ENCODE assay signal across 17 cellular contexts in genomic region chr22:23199159-23199558, GRCh38. TPM values are rescaled to one million over a fixed set of nuclear protein-coding genes. Genes with fewer than 3 reads are reported as not detected.
DNase-seq lines count a peak whose midpoint lies in the region; TF ChIP-seq lines count a peak whose summit lies in the region.
"Had no signal": no experiment of that assay in that cellular context is flagged by ENCODE, and none has a peak within 500 bp of the region (broad histone marks: within the 10 kb centered on the region; RNA-seq: fewer than 3 reads in every experiment).

No MANE protein-coding gene starts in this region.

- no peak overlapping the region for H3K4me3 Mint-ChIP-seq in neural crest cell
- H3K4me3 Mint-ChIP-seq: activated CD4-positive, alpha-beta memory T cell treated with anti-CD3 and anti-CD28 coated beads, Interleukin-2, amount 10 ng/mL, durations not matched to agents 7 days and 5 days had no signal

- peaks cover 2% of the 10 kb centered on the region for H3K36me3 Mint-ChIP-seq in neural crest cell (ENCODE audit: low read depth)

- H3K27me3 Mint-ChIP-seq in neural crest cell (ENCODE audit: low read depth) = no peaks in the 10 kb centered on the region
- H3K27me3 Mint-ChIP-seq: activated CD4-positive, alpha-beta memory T cell treated with anti-CD3 and anti-CD28 coated beads, Interleukin-2, amount 10 ng/mL, durations not matched to agents 7 days and 5 days had no signal

- DNase-seq in ELF-1 (ENCODE audit: low read depth, low spot score) (peak; percentile 58), NCI-H69 (lab: John Stamatoyannopoulos, UW) (peak; percentile 46), dermis blood vessel endothelial cell (peak; percentile 70), neural crest cell (ENCODE audit: low read depth, low spot score) (no peak), C1 segment of cervical spinal cord (lab: John Stamatoyannopoulos, UW) (no peak), NCI-H1105 treated with DMSO at 0.1 percent for 48 hours (lab: John Stamatoyannopoulos, UW) (no peak), NCI-H345 (lab: John Stamatoyannopoulos, UW) (no peak)
- DNase-seq: activated CD4-positive, alpha-beta memory T cell treated with anti-CD3 and anti-CD28 coated beads, Interleukin-2, amount 10 ng/mL, durations not matched to agents 7 days and 5 days; central memory CD4-positive, alpha-beta T cell; DMS153; foreskin melanocyte; left colon; mucosa of descending colon; stimulated activated CD4-positive, alpha-beta T cell treated with anti-CD3 and anti-CD28 coated beads, Interleukin-4, amount 100 ng/mL, for 4 hours; stimulated activated CD8-positive, alpha-beta memory T cell treated with anti-CD3 and anti-CD28 coated beads, Interleukin-4, amount 100 ng/mL, for 48 hours; SW 1271; tibial artery had no signal

- H3K27ac Mint-ChIP-seq in neural crest cell (ENCODE audit: unreplicated experiment) = peak overlapping the region; percentile 93
- H3K27ac Mint-ChIP-seq: activated CD4-positive, alpha-beta memory T cell treated with anti-CD3 and anti-CD28 coated beads, Interleukin-2, amount 10 ng/mL, durations not matched to agents 7 days and 5 days had no signal

- TF ChIP-seq CTCF in neural crest cell (conservative IDR thresholded peaks at IDR 0.05) = no peak

- H3K9me3 Mint-ChIP-seq in neural crest cell = no peaks in the 10 kb centered on the region
- H3K9me3 Mint-ChIP-seq: activated CD4-positive, alpha-beta memory T cell treated with anti-CD3 and anti-CD28 coated beads, Interleukin-2, amount 10 ng/mL, durations not matched to agents 7 days and 5 days had no signal

- peaks cover 35% of the 10 kb centered on the region for H3K4me1 Mint-ChIP-seq in neural crest cell

RNA-seq across cellular contexts. Expression of gene BCR, which starts 18.9 kb away (rescaled TPM):
- 186 and 288 TPM in 2 replicates for total RNA-seq in dermis blood vessel endothelial cell
- total RNA-seq in neural crest cell = 49.5 and 54.2 TPM in 2 replicates

RNA-seq across cellular contexts. Expression of gene RAB36, which starts 53.9 kb away (rescaled TPM):
- total RNA-seq in dermis blood vessel endothelial cell (0.34 and 0.70 TPM in 2 replicates), neural crest cell (13.5 and 14.4 TPM in 2 replicates)

RNA-seq across cellular contexts. Expression of gene RSPH14, which starts 57.4 kb away (rescaled TPM):
- total RNA-seq in dermis blood vessel endothelial cell (0.17 and 0.23 TPM in 2 replicates), neural crest cell (0.86 and 2.9 TPM in 2 replicates)
- total RNA-seq: activated CD4-positive, alpha-beta memory T cell treated with anti-CD3 and anti-CD28 coated beads, Interleukin-2, amount 10 ng/mL, durations not matched to agents 7 days and 5 days had no signal

Comparison
In these comparisons a context has a peak if more than half of its experiments do, and no peak if none do; other contexts are left out.
1. DNase-seq: peak in ELF-1 (single experiment), NCI-H69 (single experiment) and dermis blood vessel endothelial cell (single experiment); none in neural crest cell (single experiment), C1 segment of cervical spinal cord (0 of 14), NCI-H1105 treated with DMSO at 0.1 percent for 48 hours (single experiment) and NCI-H345 (single experiment).